21 cellular contexts compared by ENCODE assay signal in the genomic region with DNA sequence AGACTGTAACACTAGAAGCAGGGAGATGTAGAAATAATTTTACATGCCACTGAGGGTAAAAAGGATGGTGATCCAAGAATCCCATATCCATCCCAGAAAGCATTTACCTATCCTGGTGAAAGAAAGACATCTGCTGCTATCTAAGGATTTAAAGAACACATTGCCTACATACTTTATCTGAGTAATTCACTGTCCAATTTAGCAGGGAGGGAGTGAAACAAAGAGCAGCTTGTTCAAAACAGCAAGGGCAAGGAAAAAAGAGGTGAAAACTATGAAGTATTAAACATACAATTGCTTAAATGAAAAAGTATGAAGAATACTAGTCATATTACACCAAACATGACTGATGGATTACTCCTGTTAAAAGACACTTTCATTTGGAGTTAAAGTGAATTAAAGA.
DNase-seq lines count a peak whose midpoint lies in the region; ATAC-seq, FAIRE-seq and TF ChIP-seq lines count a peak whose summit lies in the region.
"Had no signal": no experiment of that assay in that cellular context is flagged by ENCODE, and none has a peak within 500 bp of the region (broad histone marks: within the 10 kb centered on the region; RNA-seq: fewer than 3 reads in every experiment).

No MANE protein-coding gene starts in this region.

- no peak for TF ChIP-seq RAD21 in A549 (conservative IDR thresholded peaks at IDR 0.05 in 1 of 2, IDR thresholded peaks at IDR 0.05 in 1 of 2)

- H3K27me3 ChIP-seq in uterus: no peaks in the 10 kb centered on the region
- H3K27me3 ChIP-seq: BE2C, BLaER1 had no signal

- ATAC-seq in A549 (no peak), HG02852 (IDR thresholded peaks at IDR 0.05; ENCODE audit: unreplicated experiment) (no peak)

- no peaks in the 10 kb centered on the region for H3K4me1 ChIP-seq in A549
- H3K4me1 ChIP-seq in uterus: no peaks in the 10 kb centered on the region
- H3K4me1 ChIP-seq: BE2C, BLaER1, Caco-2 had no signal

- no peak overlapping the region for H3K27ac ChIP-seq in A549
- no peak overlapping the region for H3K27ac ChIP-seq in uterus
- H3K27ac ChIP-seq: 22Rv1, BLaER1 had no signal

- no peak for TF ChIP-seq EP300 in A549 (IDR thresholded peaks at IDR 0.05)

- no peak overlapping the region for H3K4me2 ChIP-seq in A549
- H3K4me2 ChIP-seq: BLaER1 had no signal

- no peaks in the 10 kb centered on the region for H3K36me3 ChIP-seq in uterus
- H3K36me3 ChIP-seq: BE2C, BLaER1 had no signal

- POLR2A ChIA-PET in A549 (lab: Yijun Ruan, JAX): no interaction called here

- peak; percentile 46 for FAIRE-seq in A549 (lab: Jason Lieb, UNC)
- FAIRE-seq: D721Med, G401.6, GM12891, GM19239 had no signal

- intact Hi-C loops in uterus (cut with DNase I; ENCODE audit: low total_unique reads): no loop called here

- CTCF ChIA-PET in A549 (lab: Yijun Ruan, JAX): no interaction called here

- TF ChIP-seq CTCF in A549 (IDR thresholded peaks at IDR 0.05): no peak
- no peak for TF ChIP-seq CTCF in uterus (IDR thresholded peaks at IDR 0.05)

- H3K9me3 ChIP-seq in A549 (no peaks in the 10 kb centered on the region), uterus (no peaks in the 10 kb centered on the region)
- H3K9me3 ChIP-seq: BE2C, BLaER1, Caco-2 had no signal

- no peak for DNase-seq in A549 (ENCODE audit: low read depth in 1 of 2, low spot score in 1 of 2)
- DNase-seq in RPMI7951 (ENCODE audit: low read depth): peak; percentile 3
- DNase-seq in pons (ENCODE audit: low spot score): peak; percentile 50
- no peak for DNase-seq in uterus
- DNase-seq: ACHN; BE2C; C1 segment of cervical spinal cord; Caco-2; Calu3; CD4-positive, alpha-beta memory T cell; CD4-positive, CD25-positive, alpha-beta regulatory T cell; CD8-positive, alpha-beta memory T cell; DMS79 treated with DMSO at 0.1 percent for 48 hours; GF-D8 had no signal

- no peak for TF ChIP-seq POLR2A in A549 (IDR thresholded peaks at IDR 0.05; ENCODE audit: low read length)
- TF ChIP-seq POLR2A in uterus (IDR thresholded peaks at IDR 0.05): no peak

- H3K4me3 ChIP-seq in A549: no peak overlapping the region
- H3K4me3 ChIP-seq in uterus: no peak overlapping the region
- H3K4me3 ChIP-seq: BLaER1 had no signal

TF ChIP-seq in A549, 52 proteins besides CTCF, POLR2A, EP300 and RAD21:
- TF ChIP-seq, protein P1, sequence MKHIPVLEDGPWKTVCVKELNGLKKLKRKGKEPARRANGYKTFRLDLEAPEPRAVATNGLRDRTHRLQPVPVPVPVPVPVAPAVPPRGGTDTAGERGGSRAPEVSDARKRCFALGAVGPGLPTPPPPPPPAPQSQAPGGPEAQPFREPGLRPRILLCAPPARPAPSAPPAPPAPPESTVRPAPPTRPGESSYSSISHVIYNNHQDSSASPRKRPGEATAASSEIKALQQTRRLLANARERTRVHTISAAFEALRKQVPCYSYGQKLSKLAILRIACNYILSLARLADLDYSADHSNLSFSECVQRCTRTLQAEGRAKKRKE (CRISPR knock-in tag; IDR thresholded peaks at IDR 0.05; ENCODE audit: low read depth): no peak
- TF ChIP-seq FOXS1 (CRISPR knock-in tag; IDR thresholded peaks at IDR 0.05): no peak
- no peak for TF ChIP-seq RCOR1 (IDR thresholded peaks at IDR 0.05; ENCODE audit: low read depth, low read length)
- no peak for TF ChIP-seq ESRRA (IDR thresholded peaks at IDR 0.05; ENCODE audit: borderline replicate concordance, low read length)
- no peak for TF ChIP-seq CBX2 (IDR thresholded peaks at IDR 0.05; ENCODE audit: borderline replicate concordance, low read depth)
- TF ChIP-seq HDAC2 (IDR thresholded peaks at IDR 0.05): no peak
- TF ChIP-seq HOXA7 (CRISPR knock-in tag; IDR thresholded peaks at IDR 0.05): no peak
- TF ChIP-seq, protein P2, sequence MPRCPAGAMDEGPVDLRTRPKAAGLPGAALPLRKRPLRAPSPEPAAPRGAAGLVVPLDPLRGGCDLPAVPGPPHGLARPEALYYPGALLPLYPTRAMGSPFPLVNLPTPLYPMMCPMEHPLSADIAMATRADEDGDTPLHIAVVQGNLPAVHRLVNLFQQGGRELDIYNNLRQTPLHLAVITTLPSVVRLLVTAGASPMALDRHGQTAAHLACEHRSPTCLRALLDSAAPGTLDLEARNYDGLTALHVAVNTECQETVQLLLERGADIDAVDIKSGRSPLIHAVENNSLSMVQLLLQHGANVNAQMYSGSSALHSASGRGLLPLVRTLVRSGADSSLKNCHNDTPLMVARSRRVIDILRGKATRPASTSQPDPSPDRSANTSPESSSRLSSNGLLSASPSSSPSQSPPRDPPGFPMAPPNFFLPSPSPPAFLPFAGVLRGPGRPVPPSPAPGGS (IDR thresholded peaks at IDR 0.05): no peak
- TF ChIP-seq NFE2L2 (conservative IDR thresholded peaks at IDR 0.05; ENCODE audit: low read length): no peak
- TF ChIP-seq CHD2 (IDR thresholded peaks at IDR 0.05; ENCODE audit: low read length, partially characterized antibody): no peak
- TF ChIP-seq RFX5 (IDR thresholded peaks at IDR 0.05): no peak
- TF ChIP-seq NPAS2 (CRISPR knock-in tag; IDR thresholded peaks at IDR 0.05; ENCODE audit: borderline replicate concordance): no peak
- TF ChIP-seq, protein P3, sequence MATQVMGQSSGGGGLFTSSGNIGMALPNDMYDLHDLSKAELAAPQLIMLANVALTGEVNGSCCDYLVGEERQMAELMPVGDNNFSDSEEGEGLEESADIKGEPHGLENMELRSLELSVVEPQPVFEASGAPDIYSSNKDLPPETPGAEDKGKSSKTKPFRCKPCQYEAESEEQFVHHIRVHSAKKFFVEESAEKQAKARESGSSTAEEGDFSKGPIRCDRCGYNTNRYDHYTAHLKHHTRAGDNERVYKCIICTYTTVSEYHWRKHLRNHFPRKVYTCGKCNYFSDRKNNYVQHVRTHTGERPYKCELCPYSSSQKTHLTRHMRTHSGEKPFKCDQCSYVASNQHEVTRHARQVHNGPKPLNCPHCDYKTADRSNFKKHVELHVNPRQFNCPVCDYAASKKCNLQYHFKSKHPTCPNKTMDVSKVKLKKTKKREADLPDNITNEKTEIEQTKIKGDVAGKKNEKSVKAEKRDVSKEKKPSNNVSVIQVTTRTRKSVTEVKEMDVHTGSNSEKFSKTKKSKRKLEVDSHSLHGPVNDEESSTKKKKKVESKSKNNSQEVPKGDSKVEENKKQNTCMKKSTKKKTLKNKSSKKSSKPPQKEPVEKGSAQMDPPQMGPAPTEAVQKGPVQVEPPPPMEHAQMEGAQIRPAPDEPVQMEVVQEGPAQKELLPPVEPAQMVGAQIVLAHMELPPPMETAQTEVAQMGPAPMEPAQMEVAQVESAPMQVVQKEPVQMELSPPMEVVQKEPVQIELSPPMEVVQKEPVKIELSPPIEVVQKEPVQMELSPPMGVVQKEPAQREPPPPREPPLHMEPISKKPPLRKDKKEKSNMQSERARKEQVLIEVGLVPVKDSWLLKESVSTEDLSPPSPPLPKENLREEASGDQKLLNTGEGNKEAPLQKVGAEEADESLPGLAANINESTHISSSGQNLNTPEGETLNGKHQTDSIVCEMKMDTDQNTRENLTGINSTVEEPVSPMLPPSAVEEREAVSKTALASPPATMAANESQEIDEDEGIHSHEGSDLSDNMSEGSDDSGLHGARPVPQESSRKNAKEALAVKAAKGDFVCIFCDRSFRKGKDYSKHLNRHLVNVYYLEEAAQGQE (IDR thresholded peaks at IDR 0.05): no peak
- TF ChIP-seq MYC (IDR thresholded peaks at IDR 0.05; ENCODE audit: borderline replicate concordance, low read length): no peak
- no peak for TF ChIP-seq TP53 (CRISPR knock-in tag; IDR thresholded peaks at IDR 0.05)

Comparison
In these comparisons a context has a peak if more than half of its experiments do, and no peak if none do; other contexts are left out.
1. DNase-seq: peak in RPMI7951 (single experiment) and pons (single experiment); none in A549 (0 of 2) and uterus (0 of 2).